In the genomic region with DNA sequence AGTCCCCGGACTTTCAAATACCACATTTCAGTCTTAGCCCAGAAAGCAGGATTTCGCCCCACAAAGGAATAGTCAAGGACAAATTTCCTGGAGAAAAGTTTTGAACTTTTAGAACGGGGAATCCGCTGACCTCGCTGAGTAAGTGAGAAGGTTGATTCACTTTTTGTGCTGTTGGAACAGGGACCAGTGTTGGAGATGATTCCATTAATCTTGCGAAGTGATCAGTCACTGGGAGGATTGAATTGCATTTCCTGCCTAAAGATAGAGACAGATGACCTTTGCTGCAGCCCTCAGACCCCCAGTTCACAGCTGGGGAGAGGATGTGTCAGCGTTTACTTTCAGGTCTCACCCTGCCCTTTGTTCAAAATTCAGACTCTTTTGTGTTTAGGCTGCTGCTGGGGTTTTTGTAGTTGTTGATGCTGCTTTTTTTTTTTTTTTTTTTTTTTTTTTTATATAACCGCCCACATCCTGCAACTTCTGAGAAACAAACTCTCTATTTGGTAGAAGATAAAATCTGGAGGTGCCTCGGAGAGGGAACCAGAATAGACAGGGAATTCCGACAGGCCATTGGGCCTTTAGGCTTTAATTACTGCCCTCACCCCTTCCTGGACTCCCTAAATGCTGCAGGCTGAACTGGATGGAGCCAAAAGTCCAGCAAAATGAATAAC, we compare ENCODE assay signal across 8 cellular contexts. TPM values are rescaled to one million over a fixed set of nuclear protein-coding genes. Genes with fewer than 3 reads are reported as not detected.
A peak's percentile ranks its signal among the peaks of the same experiment; 100 is the strongest.
DNase-seq lines count a peak whose midpoint lies in the region; ATAC-seq, FAIRE-seq and TF ChIP-seq lines count a peak whose summit lies in the region.

No MANE protein-coding gene starts in this region.

- H3K27me3 ChIP-seq in astrocyte (ENCODE audit: insufficient read depth, low read length) = no peaks in the 10 kb centered on the region

- FAIRE-seq in astrocyte (lab: Jason Lieb, UNC) = no peak

- H3K9me3 Mint-ChIP-seq in astrocyte (ENCODE audit: unreplicated experiment) = no peaks in the 10 kb centered on the region

- H3K4me2 ChIP-seq in astrocyte (ENCODE audit: low read length) = peak overlapping the region; percentile 78

- H3K4me1 Mint-ChIP-seq in astrocyte (ENCODE audit: low read depth, unreplicated experiment) = peaks cover 13% of the 10 kb centered on the region

- peak; percentile 64 for DNase-seq in Daoy (ENCODE audit: low read depth)
- DNase-seq in T follicular helper cell (ENCODE audit: low read depth) = peak; percentile 49
- DNase-seq in astrocyte (ENCODE audit: low read depth) = peak; percentile 66
- DNase-seq in left colon = no peak
- peak; percentile 71 for DNase-seq in stimulated activated CD8-positive, alpha-beta memory T cell treated with anti-CD3 and anti-CD28 coated beads, Interleukin-4, amount 100 ng/mL, for 48 hours
- DNase-seq in retina = no peak
- no peak for DNase-seq in NCI-H1930 (lab: John Stamatoyannopoulos, UW)

- H4K20me1 ChIP-seq in astrocyte (ENCODE audit: insufficient read depth, low read length) = no peaks in the 10 kb centered on the region

- no peak for TF ChIP-seq CTCF in astrocyte (IDR thresholded peaks at IDR 0.05; ENCODE audit: insufficient read depth, low read depth, low read length)

- H3K79me2 ChIP-seq in astrocyte (ENCODE audit: insufficient read depth, low read length) = no peaks in the 10 kb centered on the region

- H3K9me3 ChIP-seq in astrocyte (ENCODE audit: insufficient read depth, low read depth, low read length) = no peaks in the 10 kb centered on the region

- peaks cover 11% of the 10 kb centered on the region for H3K4me1 ChIP-seq in astrocyte (ENCODE audit: insufficient read depth, low read length)

- peak overlapping the region; percentile 59 for H3K27ac ChIP-seq in astrocyte (ENCODE audit: low read depth, low read length)

- peak overlapping the region; percentile 81 for H3K9ac ChIP-seq in astrocyte (ENCODE audit: low read length)

- intact Hi-C loops in left colon (cut with DNase I, micrococcal nuclease) = no loop called here

- H3K36me3 Mint-ChIP-seq in astrocyte (ENCODE audit: low read depth, unreplicated experiment) = no peaks in the 10 kb centered on the region

- peak overlapping the region; percentile 77 for H3K4me3 Mint-ChIP-seq in astrocyte (ENCODE audit: unreplicated experiment)

- peak overlapping the region; percentile 54 for H3K4me3 ChIP-seq in astrocyte (ENCODE audit: insufficient read depth, low read depth, low read length)

- ATAC-seq in HG02610 (IDR thresholded peaks at IDR 0.05; ENCODE audit: unreplicated experiment) (peak; percentile 45), left colon (peak; percentile 44)

- peak overlapping the region; percentile 79 for H2AFZ ChIP-seq in astrocyte (ENCODE audit: low read depth, low read length)

- H3K36me3 ChIP-seq in astrocyte (ENCODE audit: insufficient read depth, low read length) = no peaks in the 10 kb centered on the region

- peak overlapping the region; percentile 96 for H3K27ac Mint-ChIP-seq in astrocyte (ENCODE audit: unreplicated experiment)

- H3K27me3 Mint-ChIP-seq in astrocyte (ENCODE audit: low read depth, unreplicated experiment) = no peaks in the 10 kb centered on the region

RNA-seq across cellular contexts. Expression of gene KDM2B, which starts 9.8 kb away (rescaled TPM):
- 21.5 and 39.4 TPM in 2 replicates for total RNA-seq in Daoy (2014; rRNA removed; shearing (Covaris generic))
- total RNA-seq in astrocyte (21.3 and 23.4 TPM in 2 replicates), left colon (10 to 100 TPM; 14.1 to 17.3 TPM)

RNA-seq across cellular contexts. Expression of gene ORAI1, which starts 35.7 kb away (rescaled TPM):
- total RNA-seq in Daoy (2014; rRNA removed; shearing (Covaris generic)) = 4.4 and 4.5 TPM in 2 replicates
- total RNA-seq in astrocyte = 16.5 and 20.4 TPM in 2 replicates
- 10 to 100 TPM; 13.7 to 15.5 TPM for total RNA-seq in left colon

Comparison
In these comparisons a context has a peak if more than half of its experiments do, and no peak if none do; other contexts are left out.
1. DNase-seq: peak in Daoy (single experiment), T follicular helper cell (single experiment), astrocyte (single experiment) and stimulated activated CD8-positive, alpha-beta memory T cell treated with anti-CD3 and anti-CD28 coated beads, Interleukin-4, amount 100 ng/mL, for 48 hours (single experiment); none in left colon (0 of 2), retina (single experiment) and NCI-H1930 (0 of 2).